ENCODE assay signal across 17 cellular contexts in the genomic region with DNA sequence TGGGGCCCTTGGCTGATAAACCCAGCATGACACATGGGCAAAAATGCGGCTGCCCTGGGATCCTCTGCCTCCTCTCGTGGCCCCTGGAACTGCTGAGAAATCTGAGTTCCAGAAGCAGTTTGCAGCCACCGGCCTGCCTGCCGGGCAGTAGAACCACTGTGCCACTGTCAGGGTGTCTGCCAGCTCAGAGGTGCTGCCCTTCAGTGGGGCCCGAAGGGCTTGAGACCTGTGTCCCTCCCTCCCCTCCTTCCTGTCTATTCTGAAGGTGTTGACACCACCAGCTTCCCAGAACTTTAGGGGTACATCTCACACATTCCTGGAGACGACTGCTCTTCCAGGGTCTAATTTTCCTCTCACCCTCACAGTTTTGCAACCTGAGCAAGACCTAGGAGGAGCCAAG.
DNase-seq lines count a peak whose midpoint lies in the region; ATAC-seq and TF ChIP-seq lines count a peak whose summit lies in the region.
"Had no signal": no experiment of that assay in that cellular context is flagged by ENCODE, and none has a peak within 500 bp of the region (broad histone marks: within the 10 kb centered on the region; RNA-seq: fewer than 3 reads in every experiment).

No MANE protein-coding gene starts in this region.

- no peak for TF ChIP-seq CTCF in upper lobe of left lung (IDR thresholded peaks at IDR 0.05)

- 95% methylated on average over 5 of the region's 6 CpGs for WGBS in mesenchymal stem cell
- WGBS in upper lobe of left lung, 2 donors = 64 to 75% methylated on average over 2 to 6 of the region's 6 CpGs

- no peak overlapping the region for H2AK5ac ChIP-seq in mesenchymal stem cell (ENCODE audit: low read length, severe bottlenecking)

- H3K4me1 Mint-ChIP-seq in activated naive CD4-positive, alpha-beta T cell treated with anti-CD3 and anti-CD28 coated beads, Interleukin-2, amount 10 ng/mL, durations not matched to agents 7 days and 5 days = peaks cover 84% of the 10 kb centered on the region
- peaks cover 32% of the 10 kb centered on the region for H3K4me1 Mint-ChIP-seq in activated T-helper 17 cell treated with anti-CD3 and anti-CD28 coated beads, Interleukin-2, amount 50 U/mL, for 72 hours
- H3K4me1 Mint-ChIP-seq: stimulated activated memory B cell treated with anti-CD40 and anti-IgM and Interleukin-4, amounts not matched to agents 10 μg/mL and 1 μg/mL and 100 μg/mL, for 72 hours had no signal

- H3K23ac ChIP-seq in mesenchymal stem cell (ENCODE audit: low read length in 2 of 2) = no peak overlapping the region

- no peak overlapping the region for H2BK5ac ChIP-seq in mesenchymal stem cell (ENCODE audit: low read depth, low read length, poor library complexity, severe bottlenecking)

- H4K91ac ChIP-seq in mesenchymal stem cell (ENCODE audit: low read length) = peak overlapping the region; percentile 82

- no peaks in the 10 kb centered on the region for H3K79me1 ChIP-seq in mesenchymal stem cell (replicated peaks; ENCODE audit: low read length, poor library complexity, severe bottlenecking)

- H3K4ac ChIP-seq in mesenchymal stem cell (ENCODE audit: low read depth in 1 of 2, low read length in 2 of 2) = peak overlapping the region in 1 of 2 experiments; percentile 47

- H2AFZ ChIP-seq in mesenchymal stem cell (ENCODE audit: low read depth, low read length) = no peak overlapping the region

- H3K27ac Mint-ChIP-seq in activated naive CD4-positive, alpha-beta T cell treated with anti-CD3 and anti-CD28 coated beads, Interleukin-2, amount 10 ng/mL, durations not matched to agents 7 days and 5 days = peak overlapping the region; percentile 99
- peak overlapping the region; percentile 93 for H3K27ac Mint-ChIP-seq in activated T-helper 17 cell treated with anti-CD3 and anti-CD28 coated beads, Interleukin-2, amount 50 U/mL, for 72 hours
- H3K27ac Mint-ChIP-seq: stimulated activated memory B cell treated with anti-CD40 and anti-IgM and Interleukin-4, amounts not matched to agents 10 μg/mL and 1 μg/mL and 100 μg/mL, for 72 hours had no signal

- TF ChIP-seq EP300 in upper lobe of left lung (IDR thresholded peaks at IDR 0.05) = no peak

- H3K36me3 ChIP-seq in mesenchymal stem cell (ENCODE audit: control insufficient read depth in 1 of 2, insufficient read depth in 2 of 2, low read depth in 1 of 2, low read length in 2 of 2) (no peaks in the 10 kb centered on the region), upper lobe of left lung (no peaks in the 10 kb centered on the region)

- H3K4me3 Mint-ChIP-seq in activated naive CD4-positive, alpha-beta T cell treated with anti-CD3 and anti-CD28 coated beads, Interleukin-2, amount 10 ng/mL, durations not matched to agents 7 days and 5 days = peak overlapping the region; percentile 56
- H3K4me3 Mint-ChIP-seq in activated T-helper 17 cell treated with anti-CD3 and anti-CD28 coated beads, Interleukin-2, amount 50 U/mL, for 72 hours = peak overlapping the region; percentile 80
- H3K4me3 Mint-ChIP-seq: stimulated activated memory B cell treated with anti-CD40 and anti-IgM and Interleukin-4, amounts not matched to agents 10 μg/mL and 1 μg/mL and 100 μg/mL, for 72 hours had no signal

- H3K36me3 Mint-ChIP-seq in activated naive CD4-positive, alpha-beta T cell treated with anti-CD3 and anti-CD28 coated beads, Interleukin-2, amount 10 ng/mL, durations not matched to agents 7 days and 5 days = peaks cover 34% of the 10 kb centered on the region
- peaks cover 4% of the 10 kb centered on the region for H3K36me3 Mint-ChIP-seq in activated T-helper 17 cell treated with anti-CD3 and anti-CD28 coated beads, Interleukin-2, amount 50 U/mL, for 72 hours (ENCODE audit: low read depth)
- H3K36me3 Mint-ChIP-seq: stimulated activated memory B cell treated with anti-CD40 and anti-IgM and Interleukin-4, amounts not matched to agents 10 μg/mL and 1 μg/mL and 100 μg/mL, for 72 hours had no signal

- H3K4me2 ChIP-seq in mesenchymal stem cell (ENCODE audit: low read length, poor library complexity, severe bottlenecking) = no peak overlapping the region

- no peak overlapping the region for H2BK120ac ChIP-seq in mesenchymal stem cell (ENCODE audit: low read depth, low read length)

- peak overlapping the region; percentile 36 for H4K8ac ChIP-seq in mesenchymal stem cell (ENCODE audit: low read length)

- H3K4me3 ChIP-seq in mesenchymal stem cell (ENCODE audit: insufficient read depth in 1 of 2, low read depth in 1 of 2, low read length in 2 of 2) (no peak overlapping the region), upper lobe of left lung (no peak overlapping the region)

- H3K27ac ChIP-seq in mesenchymal stem cell (ENCODE audit: low read length, poor library complexity, severe bottlenecking) (no peak overlapping the region), upper lobe of left lung (peak overlapping the region in 3 of 4 donors; percentile 57 to 71 (median 65))

- H3K18ac ChIP-seq in mesenchymal stem cell (ENCODE audit: low read depth in 1 of 2, low read length in 2 of 2) = peak overlapping the region; percentile 14 to 67

- no peak overlapping the region for H3K9ac ChIP-seq in mesenchymal stem cell (ENCODE audit: low read length)

- no peak overlapping the region for H2BK15ac ChIP-seq in mesenchymal stem cell (ENCODE audit: low read depth, poor library complexity, severe bottlenecking)

- no peak for ATAC-seq in activated T-helper 17 cell treated with anti-CD3 and anti-CD28 coated beads, Interleukin-2, amount 50 U/mL, for 72 hours (replicated peaks)
- ATAC-seq in upper lobe of left lung (ENCODE audit: low FRiP score in 2 of 2) (peak; percentile 29 to 58), HG02798 (IDR thresholded peaks at IDR 0.05; ENCODE audit: poor library complexity, unreplicated experiment) (no peak)
- ATAC-seq: stimulated activated memory B cell treated with anti-CD40 and anti-IgM and Interleukin-4, amounts not matched to agents 10 μg/mL and 1 μg/mL and 100 μg/mL, for 72 hours had no signal

- H3K14ac ChIP-seq in mesenchymal stem cell (ENCODE audit: low read length in 2 of 2) = no peak overlapping the region

- peaks cover 5% of the 10 kb centered on the region for H3K9me3 ChIP-seq in mesenchymal stem cell (ENCODE audit: control insufficient read depth, low read length)
- H3K9me3 ChIP-seq in upper lobe of left lung = no peaks in the 10 kb centered on the region

- no peak for DNase-seq in activated naive CD4-positive, alpha-beta T cell treated with anti-CD3 and anti-CD28 coated beads, Interleukin-2, amount 10 ng/mL, durations not matched to agents 7 days and 5 days
- no peak for DNase-seq in activated naive CD4-positive, alpha-beta T cell treated with Interleukin-2 at 50 U/mL for 16 hours
- no peak for DNase-seq in mesenchymal stem cell
- no peak for DNase-seq in upper lobe of left lung
- DNase-seq in LoVo (ENCODE audit: low spot score) = no peak
- DNase-seq in hippocampal formation (lab: John Stamatoyannopoulos, UW) = no peak
- DNase-seq: anterior cingulate cortex, DMS79 treated with DMSO at 0.1 percent for 48 hours, islet precursor cell, NCI-H1417 treated with DMSO at 0.1 percent for 48 hours, NCI-H2171, NCI-H69, OCI-M1, SIG-M5 had no signal

- H3K9me3 Mint-ChIP-seq in activated naive CD4-positive, alpha-beta T cell treated with anti-CD3 and anti-CD28 coated beads, Interleukin-2, amount 10 ng/mL, durations not matched to agents 7 days and 5 days = peaks cover 13% of the 10 kb centered on the region
- H3K9me3 Mint-ChIP-seq in activated T-helper 17 cell treated with anti-CD3 and anti-CD28 coated beads, Interleukin-2, amount 50 U/mL, for 72 hours = no peaks in the 10 kb centered on the region

- H3K27me3 ChIP-seq in mesenchymal stem cell (ENCODE audit: control insufficient read depth in 1 of 2, insufficient read depth in 1 of 2, low read length in 2 of 2) (peaks cover 17 to 66% of the 10 kb centered on the region in 2 experiments), upper lobe of left lung (no peaks in the 10 kb centered on the region)

- no peak for TF ChIP-seq POLR2A in upper lobe of left lung (IDR thresholded peaks at IDR 0.05)

- H2BK12ac ChIP-seq in mesenchymal stem cell (ENCODE audit: low read length in 2 of 2) = peak overlapping the region in 1 of 2 experiments; percentile 11

- H3K4me1 ChIP-seq in mesenchymal stem cell (ENCODE audit: control insufficient read depth, insufficient read depth, low read depth, low read length) (peaks cover 4% of the 10 kb centered on the region), upper lobe of left lung (peaks cover 12 to 20% (median 14%) of the 10 kb centered on the region in 4 donors)

- CTCF ChIA-PET in activated naive CD4-positive, alpha-beta T cell treated with anti-CD3 and anti-CD28 coated beads, Interleukin-2, amount 10 ng/mL, durations not matched to agents 7 days and 5 days (lab: Charles Lee) = interaction anchor here (0.6 to 2.1 kb wide), 3 partner anchors 29 to 232 kb away, joined by 3 to 7 read pairs (median 4); no protein-coding TSS in a partner anchor

- peaks cover 21% of the 10 kb centered on the region for H3K27me3 Mint-ChIP-seq in activated naive CD4-positive, alpha-beta T cell treated with anti-CD3 and anti-CD28 coated beads, Interleukin-2, amount 10 ng/mL, durations not matched to agents 7 days and 5 days
- no peaks in the 10 kb centered on the region for H3K27me3 Mint-ChIP-seq in activated T-helper 17 cell treated with anti-CD3 and anti-CD28 coated beads, Interleukin-2, amount 50 U/mL, for 72 hours

Comparison
In these comparisons a context has a peak if more than half of its experiments do, and no peak if none do; other contexts are left out.
1. ATAC-seq: peak in upper lobe of left lung (2 of 2); none in activated T-helper 17 cell treated with anti-CD3 and anti-CD28 coated beads, Interleukin-2, amount 50 U/mL, for 72 hours (single experiment) and HG02798 (single experiment).